ENCODE assay signal across 8 cellular contexts in the genomic region with DNA sequence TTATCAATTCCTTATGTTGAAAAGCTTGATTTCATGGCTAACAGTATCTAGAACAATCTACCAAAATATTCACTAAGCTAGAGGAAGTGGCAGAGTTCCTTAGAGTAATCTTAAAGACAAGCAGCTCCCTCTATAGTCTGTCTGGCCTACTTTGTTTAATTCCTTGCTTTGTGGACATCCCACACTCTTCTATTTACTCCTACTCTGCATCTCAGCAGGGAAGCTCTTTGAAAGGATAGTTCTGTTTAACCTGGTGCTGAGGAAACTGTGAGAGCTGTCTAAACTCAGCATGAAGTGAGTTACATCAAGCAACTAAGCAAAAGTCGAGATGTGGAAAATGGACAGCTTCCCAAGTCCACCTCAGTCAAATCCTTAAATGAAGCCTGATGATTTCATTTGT. TPM values are rescaled to one million over a fixed set of nuclear protein-coding genes. Genes with fewer than 3 reads are reported as not detected.
DNase-seq lines count a peak whose midpoint lies in the region; ATAC-seq and TF ChIP-seq lines count a peak whose summit lies in the region.

No MANE protein-coding gene starts in this region.

- H2AFZ ChIP-seq in mammary epithelial cell (ENCODE audit: low read depth, low read length): no peak overlapping the region

- no TSS peak for BruUV-seq in mammary epithelial cell (replicated peaks; lab: Mats Ljungman, UMichigan)

- H3K27me3 Mint-ChIP-seq in memory B cell: no peaks in the 10 kb centered on the region
- no peaks in the 10 kb centered on the region for H3K27me3 Mint-ChIP-seq in activated T-helper 1 cell treated with anti-CD3 and anti-CD28 coated beads, Interleukin-12 subunit alpha, Interleukin-12 subunit beta, Interleukin-2, Interleukin-4 antibody, amounts not matched to agents 30 ng/mL and 10 ng/mL and 1 ng/mL, durations not matched to agents 14 hours and 24 hours and 36 hours (ENCODE audit: insufficient read depth)

- H3K4me1 ChIP-seq in mammary epithelial cell (ENCODE audit: insufficient read depth, low read length): peaks cover 15% of the 10 kb centered on the region

- H3K27me3 ChIP-seq in mammary epithelial cell (ENCODE audit: insufficient read depth, low read length): no peaks in the 10 kb centered on the region

- no peak overlapping the region for H3K9ac ChIP-seq in mammary epithelial cell (ENCODE audit: insufficient read depth, low read length)

- DNase-seq in DMS114 treated with DMSO at 0.1 percent for 48 hours (lab: John Stamatoyannopoulos, UW; ENCODE audit: unreplicated experiment) (peak; percentile 61), NCI-H345 treated with DMSO at 0.1 percent for 48 hours (lab: John Stamatoyannopoulos, UW; ENCODE audit: unreplicated experiment) (peak; percentile 88), mammary epithelial cell (peak; percentile 60), memory B cell (ENCODE audit: low spot score in 2 of 2) (no peak), COLO829 (ENCODE audit: low spot score) (no peak)
- no peak for DNase-seq in activated T-helper 1 cell treated with anti-CD3 and anti-CD28 coated beads, Interleukin-12 subunit alpha, Interleukin-12 subunit beta, Interleukin-2, Interleukin-4 antibody, amounts not matched to agents 30 ng/mL and 10 ng/mL and 1 ng/mL, durations not matched to agents 14 hours and 24 hours and 36 hours (ENCODE audit: low spot score)

- H3K9me3 ChIP-seq in mammary epithelial cell (replicated peaks; ENCODE audit: insufficient read depth, low read length): no peaks in the 10 kb centered on the region

- dilution Hi-C loops in mammary epithelial cell (cut with HindIII; ENCODE audit: low sequenced_read_pairs): no loop called here

- CTCF ChIA-PET in mammary epithelial cell (lab: Charles Lee; ENCODE audit: low non-redundant PET): interaction anchor here (1.0 to 1.1 kb wide), 2 partner anchors 117 to 220 kb away, joined by 5 read pairs; no protein-coding TSS in a partner anchor

- H3K27ac Mint-ChIP-seq in memory B cell: peak overlapping the region; percentile 63
- H3K27ac Mint-ChIP-seq in activated T-helper 1 cell treated with anti-CD3 and anti-CD28 coated beads, Interleukin-12 subunit alpha, Interleukin-12 subunit beta, Interleukin-2, Interleukin-4 antibody, amounts not matched to agents 30 ng/mL and 10 ng/mL and 1 ng/mL, durations not matched to agents 14 hours and 24 hours and 36 hours: no peak overlapping the region

- intact Hi-C loops in mammary epithelial cell (cut with micrococcal nuclease): loop anchor here (1.0 kb wide), 2 partner anchors 117 to 219 kb away; a partner anchor contains a TSS
- intact Hi-C loops in activated T-helper 1 cell treated with anti-CD3 and anti-CD28 coated beads, Interleukin-12 subunit alpha, Interleukin-12 subunit beta, Interleukin-2, Interleukin-4 antibody, amounts not matched to agents 30 ng/mL and 10 ng/mL and 1 ng/mL, durations not matched to agents 14 hours and 24 hours and 36 hours (cut with micrococcal nuclease): loop anchor here (1.0 to 5.0 kb wide), 5 partner anchors 51 to 268 kb away; a partner anchor contains a TSS

- no peaks in the 10 kb centered on the region for H3K9me3 Mint-ChIP-seq in memory B cell
- no peaks in the 10 kb centered on the region for H3K9me3 Mint-ChIP-seq in activated T-helper 1 cell treated with anti-CD3 and anti-CD28 coated beads, Interleukin-12 subunit alpha, Interleukin-12 subunit beta, Interleukin-2, Interleukin-4 antibody, amounts not matched to agents 30 ng/mL and 10 ng/mL and 1 ng/mL, durations not matched to agents 14 hours and 24 hours and 36 hours

- peak; percentile 32 to 54 for TF ChIP-seq CTCF in mammary epithelial cell (conservative IDR thresholded peaks at IDR 0.05 in 1 of 2, IDR thresholded peaks at IDR 0.05 in 1 of 2; ENCODE audit: extremely low read depth in 1 of 2, insufficient read depth in 1 of 2, low read depth in 1 of 2, low read length in 2 of 2)

- H3K79me2 ChIP-seq in mammary epithelial cell (ENCODE audit: insufficient read depth, low read length): peaks cover 82% of the 10 kb centered on the region

- peak overlapping the region; percentile 39 for H3K4me2 ChIP-seq in mammary epithelial cell (ENCODE audit: insufficient read depth, low read depth, low read length)

- H3K4me3 ChIP-seq in mammary epithelial cell (replicated peaks in 1 of 3; ENCODE audit: insufficient read depth in 1 of 3, low read depth in 2 of 3, low read length in 3 of 3): no peak overlapping the region

- no peak overlapping the region for H3K4me3 Mint-ChIP-seq in memory B cell
- H3K4me3 Mint-ChIP-seq in activated T-helper 1 cell treated with anti-CD3 and anti-CD28 coated beads, Interleukin-12 subunit alpha, Interleukin-12 subunit beta, Interleukin-2, Interleukin-4 antibody, amounts not matched to agents 30 ng/mL and 10 ng/mL and 1 ng/mL, durations not matched to agents 14 hours and 24 hours and 36 hours: no peak overlapping the region

- peaks cover 33% of the 10 kb centered on the region for H3K4me1 Mint-ChIP-seq in memory B cell
- H3K4me1 Mint-ChIP-seq in activated T-helper 1 cell treated with anti-CD3 and anti-CD28 coated beads, Interleukin-12 subunit alpha, Interleukin-12 subunit beta, Interleukin-2, Interleukin-4 antibody, amounts not matched to agents 30 ng/mL and 10 ng/mL and 1 ng/mL, durations not matched to agents 14 hours and 24 hours and 36 hours (ENCODE audit: low read depth): peaks cover 37% of the 10 kb centered on the region

- H3K36me3 Mint-ChIP-seq in memory B cell: no peaks in the 10 kb centered on the region
- peaks cover 3% of the 10 kb centered on the region for H3K36me3 Mint-ChIP-seq in activated T-helper 1 cell treated with anti-CD3 and anti-CD28 coated beads, Interleukin-12 subunit alpha, Interleukin-12 subunit beta, Interleukin-2, Interleukin-4 antibody, amounts not matched to agents 30 ng/mL and 10 ng/mL and 1 ng/mL, durations not matched to agents 14 hours and 24 hours and 36 hours (ENCODE audit: low read depth)

- H3K36me3 ChIP-seq in mammary epithelial cell (ENCODE audit: insufficient read depth, low read length): no peaks in the 10 kb centered on the region

- peak overlapping the region; percentile 6 for H3K27ac ChIP-seq in mammary epithelial cell (ENCODE audit: insufficient read depth, low read depth, low read length)

- no peaks in the 10 kb centered on the region for H4K20me1 ChIP-seq in mammary epithelial cell (ENCODE audit: insufficient read depth, low read length)

- WGBS in mammary epithelial cell (ENCODE audit: low coverage, missing lambda C conversion rate): 0% methylated on average over 1 of the region's 1 CpG

- in situ Hi-C loops in mammary epithelial cell (cut with MboI; ENCODE audit: low sequenced_read_pairs in 2 of 2): no loop called here

- ATAC-seq in GM21576 (IDR thresholded peaks at IDR 0.05; ENCODE audit: unreplicated experiment): peak; percentile 31
- peak; percentile 13 for ATAC-seq in memory B cell (ENCODE audit: low read depth)
- ATAC-seq in HG03196 (IDR thresholded peaks at IDR 0.05; ENCODE audit: unreplicated experiment): no peak

RNA-seq across cellular contexts. Expression of a gene that starts 4.3 kb away (rescaled TPM):
- 10 to 100 TPM; 16.7 to 32.8 TPM for total RNA-seq in mammary epithelial cell
- 6.1 TPM for polyA plus RNA-seq in mammary epithelial cell
- polyA minus RNA-seq in mammary epithelial cell: 36.3 TPM
- 18.3 and 23.3 TPM in 2 replicates for total RNA-seq in activated T-helper 1 cell treated with anti-CD3 and anti-CD28 coated beads, Interleukin-12 subunit alpha, Interleukin-12 subunit beta, Interleukin-2, Interleukin-4 antibody, amounts not matched to agents 30 ng/mL and 10 ng/mL and 1 ng/mL, durations not matched to agents 14 hours and 24 hours and 36 hours

Comparison
In these comparisons a context has a peak if more than half of its experiments do, and no peak if none do; other contexts are left out.
1. DNase-seq: peak in DMS114 treated with DMSO at 0.1 percent for 48 hours (single experiment), NCI-H345 treated with DMSO at 0.1 percent for 48 hours (single experiment) and mammary epithelial cell (single experiment); none in memory B cell (0 of 2), COLO829 (single experiment) and activated T-helper 1 cell treated with anti-CD3 and anti-CD28 coated beads, Interleukin-12 subunit alpha, Interleukin-12 subunit beta, Interleukin-2, Interleukin-4 antibody, amounts not matched to agents 30 ng/mL and 10 ng/mL and 1 ng/mL, durations not matched to agents 14 hours and 24 hours and 36 hours (single experiment).